Comparison of ENCODE assay signal across 12 cellular contexts in genomic region chr15:90013503-90013937, GRCh38. TPM values are rescaled to one million over a fixed set of nuclear protein-coding genes. Genes with fewer than 3 reads are reported as not detected.
A peak's percentile ranks its signal among the peaks of the same experiment; 100 is the strongest.
DNase-seq lines count a peak whose midpoint lies in the region; ATAC-seq and TF ChIP-seq lines count a peak whose summit lies in the region.
"Had no signal": no experiment of that assay in that cellular context is flagged by ENCODE, and none has a peak within 500 bp of the region (broad histone marks: within the 10 kb centered on the region; RNA-seq: fewer than 3 reads in every experiment).

No MANE protein-coding gene starts in this region.

- intact Hi-C loops in activated T-helper 2 cell treated with anti-CD3 and anti-CD28 coated beads, Interferon-gamma antibody, Interleukin-2, Interleukin-4, amounts not matched to agents 10 μg/mL and 5 μg/mL and 100 μg/mL, durations not matched to agents 14 hours and 24 hours and 36 hours (cut with micrococcal nuclease): no loop called here

- H3K4me1 ChIP-seq in Loucy (ENCODE audit: insufficient read depth, low read length, poor library complexity, severe bottlenecking): peaks cover 23% of the 10 kb centered on the region

- peak overlapping the region; percentile 9; the same call in 1 of the 2 replicates for H2AFZ ChIP-seq in Loucy (ENCODE audit: low read length)

- peak; percentile 63 for ATAC-seq in activated CD8-positive, alpha-beta memory T cell treated with anti-CD3 and anti-CD28 coated beads, Interleukin-2, amount 10 ng/mL, durations not matched to agents 7 days and 5 days
- peak; percentile 82 for ATAC-seq in stimulated activated memory B cell treated with anti-CD40 and anti-IgM and Interleukin-4, amounts not matched to agents 10 μg/mL and 1 μg/mL and 100 μg/mL, for 72 hours
- no peak for ATAC-seq in GM18502 (IDR thresholded peaks at IDR 0.05; ENCODE audit: poor library complexity, unreplicated experiment)
- ATAC-seq in HG02973 (IDR thresholded peaks at IDR 0.05; ENCODE audit: unreplicated experiment): no peak
- ATAC-seq: A549, K562 had no signal

- CTCF ChIA-PET in activated CD8-positive, alpha-beta memory T cell treated with anti-CD3 and anti-CD28 coated beads, Interleukin-2, amount 10 ng/mL, durations not matched to agents 7 days and 5 days (lab: Charles Lee): interaction anchor here (1.0 to 1.5 kb wide), 2 partner anchors 139 to 306 kb away, joined by 3 to 4 read pairs; no protein-coding TSS in a partner anchor

- TF ChIP-seq CTCF in Loucy (conservative IDR thresholded peaks at IDR 0.05; ENCODE audit: low read length): no peak

- peaks cover 8% of the 10 kb centered on the region; the same call in 1 of the 2 replicates for H3K9me3 ChIP-seq in Loucy (ENCODE audit: insufficient read depth, low read depth, low read length)

- H3K4me3 Mint-ChIP-seq in activated CD8-positive, alpha-beta memory T cell treated with anti-CD3 and anti-CD28 coated beads, Interleukin-2, amount 10 ng/mL, durations not matched to agents 7 days and 5 days: peak overlapping the region; percentile 20
- H3K4me3 Mint-ChIP-seq in activated T-helper 2 cell treated with anti-CD3 and anti-CD28 coated beads, Interferon-gamma antibody, Interleukin-2, Interleukin-4, amounts not matched to agents 10 μg/mL and 5 μg/mL and 100 μg/mL, durations not matched to agents 14 hours and 24 hours and 36 hours (ENCODE audit: low read depth): peak overlapping the region; percentile 19
- H3K4me3 Mint-ChIP-seq in stimulated activated memory B cell treated with anti-CD40 and anti-IgM and Interleukin-4, amounts not matched to agents 10 μg/mL and 1 μg/mL and 100 μg/mL, for 72 hours: peak overlapping the region; percentile 36

- H3K9me2 ChIP-seq in Loucy (replicated peaks; ENCODE audit: low read depth, low read length): no peaks in the 10 kb centered on the region

- no peak overlapping the region for H3K9ac ChIP-seq in Loucy (ENCODE audit: low read depth, low read length, poor library complexity, severe bottlenecking)

- no peaks in the 10 kb centered on the region for H3K36me3 ChIP-seq in Loucy (ENCODE audit: insufficient read depth, low read length)
- H3K36me3 ChIP-seq: sigmoid colon had no signal

- peaks cover 28% of the 10 kb centered on the region; the same call in 1 of the 2 replicates for H3K79me2 ChIP-seq in Loucy (ENCODE audit: insufficient read depth, low read length)

- peaks cover 23% of the 10 kb centered on the region for H3K4me1 Mint-ChIP-seq in activated CD8-positive, alpha-beta memory T cell treated with anti-CD3 and anti-CD28 coated beads, Interleukin-2, amount 10 ng/mL, durations not matched to agents 7 days and 5 days
- H3K4me1 Mint-ChIP-seq in activated T-helper 2 cell treated with anti-CD3 and anti-CD28 coated beads, Interferon-gamma antibody, Interleukin-2, Interleukin-4, amounts not matched to agents 10 μg/mL and 5 μg/mL and 100 μg/mL, durations not matched to agents 14 hours and 24 hours and 36 hours (ENCODE audit: low read depth): peaks cover 37% of the 10 kb centered on the region
- peaks cover 41% of the 10 kb centered on the region for H3K4me1 Mint-ChIP-seq in stimulated activated memory B cell treated with anti-CD40 and anti-IgM and Interleukin-4, amounts not matched to agents 10 μg/mL and 1 μg/mL and 100 μg/mL, for 72 hours

- H3K36me3 Mint-ChIP-seq in activated CD8-positive, alpha-beta memory T cell treated with anti-CD3 and anti-CD28 coated beads, Interleukin-2, amount 10 ng/mL, durations not matched to agents 7 days and 5 days: peaks cover 42% of the 10 kb centered on the region
- H3K36me3 Mint-ChIP-seq in activated T-helper 2 cell treated with anti-CD3 and anti-CD28 coated beads, Interferon-gamma antibody, Interleukin-2, Interleukin-4, amounts not matched to agents 10 μg/mL and 5 μg/mL and 100 μg/mL, durations not matched to agents 14 hours and 24 hours and 36 hours (ENCODE audit: low read depth): peaks cover 52% of the 10 kb centered on the region
- H3K36me3 Mint-ChIP-seq in stimulated activated memory B cell treated with anti-CD40 and anti-IgM and Interleukin-4, amounts not matched to agents 10 μg/mL and 1 μg/mL and 100 μg/mL, for 72 hours: peaks cover 29% of the 10 kb centered on the region

- peaks cover 13% of the 10 kb centered on the region for H3K9me3 Mint-ChIP-seq in activated CD8-positive, alpha-beta memory T cell treated with anti-CD3 and anti-CD28 coated beads, Interleukin-2, amount 10 ng/mL, durations not matched to agents 7 days and 5 days (ENCODE audit: low read depth)
- peaks cover 25% of the 10 kb centered on the region for H3K9me3 Mint-ChIP-seq in activated T-helper 2 cell treated with anti-CD3 and anti-CD28 coated beads, Interferon-gamma antibody, Interleukin-2, Interleukin-4, amounts not matched to agents 10 μg/mL and 5 μg/mL and 100 μg/mL, durations not matched to agents 14 hours and 24 hours and 36 hours
- H3K9me3 Mint-ChIP-seq in stimulated activated memory B cell treated with anti-CD40 and anti-IgM and Interleukin-4, amounts not matched to agents 10 μg/mL and 1 μg/mL and 100 μg/mL, for 72 hours: no peaks in the 10 kb centered on the region

- H3K4me3 ChIP-seq in Loucy (ENCODE audit: low read length, poor library complexity, severe bottlenecking): peak overlapping the region; percentile 38
- H3K4me3 ChIP-seq: A549, K562, sigmoid colon had no signal

- no peaks in the 10 kb centered on the region for H3K27me3 ChIP-seq in Loucy (ENCODE audit: insufficient read depth, low read length, poor library complexity, severe bottlenecking)
- H3K27me3 ChIP-seq: sigmoid colon had no signal

- H3K27ac Mint-ChIP-seq in activated CD8-positive, alpha-beta memory T cell treated with anti-CD3 and anti-CD28 coated beads, Interleukin-2, amount 10 ng/mL, durations not matched to agents 7 days and 5 days: peak overlapping the region; percentile 80
- H3K27ac Mint-ChIP-seq in activated T-helper 2 cell treated with anti-CD3 and anti-CD28 coated beads, Interferon-gamma antibody, Interleukin-2, Interleukin-4, amounts not matched to agents 10 μg/mL and 5 μg/mL and 100 μg/mL, durations not matched to agents 14 hours and 24 hours and 36 hours: peak overlapping the region; percentile 56
- peak overlapping the region; percentile 44 for H3K27ac Mint-ChIP-seq in stimulated activated memory B cell treated with anti-CD40 and anti-IgM and Interleukin-4, amounts not matched to agents 10 μg/mL and 1 μg/mL and 100 μg/mL, for 72 hours

- peak overlapping the region; percentile 55 for H3K4me2 ChIP-seq in Loucy (ENCODE audit: low read depth, low read length, poor library complexity, severe bottlenecking)
- H3K4me2 ChIP-seq: A549 had no signal

- no peak for DNase-seq in activated CD8-positive, alpha-beta memory T cell treated with anti-CD3 and anti-CD28 coated beads, Interleukin-2, amount 10 ng/mL, durations not matched to agents 7 days and 5 days
- no peak for DNase-seq in activated CD8-positive, alpha-beta memory T cell treated with anti-CD3 and anti-CD28 coated beads, Interleukin-2, amount 50 U/mL, for 48 hours
- no peak for DNase-seq in activated T-helper 2 cell treated with anti-CD3 and anti-CD28 coated beads, Interferon-gamma antibody, Interleukin-2, Interleukin-4, amounts not matched to agents 10 μg/mL and 5 μg/mL and 100 μg/mL, durations not matched to agents 14 hours and 24 hours and 36 hours (ENCODE audit: low spot score)
- no peak for DNase-seq in stimulated activated CD8-positive, alpha-beta memory T cell treated with anti-CD3 and anti-CD28 coated beads, Interleukin-4, amount 100 ng/mL, for 48 hours
- DNase-seq: NCI-H524 had no signal

- H4K20me1 ChIP-seq in Loucy (ENCODE audit: insufficient read depth, low read length, poor library complexity, severe bottlenecking): peaks cover 9% of the 10 kb centered on the region

- H3F3A ChIP-seq in Loucy (ENCODE audit: low read depth): no peaks in the 10 kb centered on the region

- H3K27me3 Mint-ChIP-seq in activated CD8-positive, alpha-beta memory T cell treated with anti-CD3 and anti-CD28 coated beads, Interleukin-2, amount 10 ng/mL, durations not matched to agents 7 days and 5 days: no peaks in the 10 kb centered on the region
- H3K27me3 Mint-ChIP-seq in activated T-helper 2 cell treated with anti-CD3 and anti-CD28 coated beads, Interferon-gamma antibody, Interleukin-2, Interleukin-4, amounts not matched to agents 10 μg/mL and 5 μg/mL and 100 μg/mL, durations not matched to agents 14 hours and 24 hours and 36 hours (ENCODE audit: low read depth): no peaks in the 10 kb centered on the region
- no peaks in the 10 kb centered on the region for H3K27me3 Mint-ChIP-seq in stimulated activated memory B cell treated with anti-CD40 and anti-IgM and Interleukin-4, amounts not matched to agents 10 μg/mL and 1 μg/mL and 100 μg/mL, for 72 hours

RNA-seq across cellular contexts. Expression of gene ZNF710, which starts 12.4 kb away (rescaled TPM):
- 10 to 100 TPM; 14.1 to 16.6 TPM for total RNA-seq in activated CD8-positive, alpha-beta memory T cell treated with anti-CD3 and anti-CD28 coated beads, Interleukin-2, amount 10 ng/mL, durations not matched to agents 7 days and 5 days
- total RNA-seq in activated T-helper 2 cell treated with anti-CD3 and anti-CD28 coated beads, Interferon-gamma antibody, Interleukin-2, Interleukin-4, amounts not matched to agents 10 μg/mL and 5 μg/mL and 100 μg/mL, durations not matched to agents 14 hours and 24 hours and 36 hours: 31.4 and 34.2 TPM in 2 replicates

Comparison
In these comparisons a context has a peak if more than half of its experiments do, and no peak if none do; other contexts are left out.
1. ATAC-seq: peak in activated CD8-positive, alpha-beta memory T cell treated with anti-CD3 and anti-CD28 coated beads, Interleukin-2, amount 10 ng/mL, durations not matched to agents 7 days and 5 days (single experiment) and stimulated activated memory B cell treated with anti-CD40 and anti-IgM and Interleukin-4, amounts not matched to agents 10 μg/mL and 1 μg/mL and 100 μg/mL, for 72 hours (single experiment); none in GM18502 (single experiment) and HG02973 (single experiment).
2. Peak in every context shown above with its lines, with median percentiles within 50 percentile points of each other: H3K27ac Mint-ChIP-seq and H3K4me3 Mint-ChIP-seq.